8 cellular contexts compared by ENCODE assay signal in genomic region chr6:149749594-149750135, GRCh38. TPM values are rescaled to one million over a fixed set of nuclear protein-coding genes. Genes with fewer than 3 reads are reported as not detected.
DNase-seq lines count a peak whose midpoint lies in the region; ATAC-seq and TF ChIP-seq lines count a peak whose summit lies in the region.

Gene PCMT1 (plus strand): TSS chr6:149749741. CDS start chr6:149749902, 161 bp downstream.

- peak within 1 kb of the TSS; percentile 89 to 97 (median 92) for H3K4me2 ChIP-seq in BLaER1 treated with 17β-estradiol and CSF1 and Interleukin-3, amounts not matched to agents 10 nM and 100 nM

- peaks cover 30 to 61% (median 47%) of the 10 kb centered on the region in 11 experiments; a peak in 20 of 22 replicates for H4K20me1 ChIP-seq in BLaER1 treated with 17β-estradiol and CSF1 and Interleukin-3, amounts not matched to agents 10 nM and 100 nM

- H3K4me3 ChIP-seq in BLaER1 treated with 17β-estradiol and CSF1 and Interleukin-3, amounts not matched to agents 10 nM and 100 nM: peak within 1 kb of the TSS; percentile 75 to 100 (median 94)
- H3K4me3 ChIP-seq in left lung: peak within 1 kb of the TSS; percentile 77 to 99

- ATAC-seq in GM19324 (IDR thresholded peaks at IDR 0.05; ENCODE audit: low FRiP score, unreplicated experiment) (peak; percentile 93), HG03460 (IDR thresholded peaks at IDR 0.05; ENCODE audit: unreplicated experiment) (peak; percentile 81), left lung (peak; percentile 97)

- H3K36me3 ChIP-seq in BLaER1 treated with 17β-estradiol and CSF1 and Interleukin-3, amounts not matched to agents 10 nM and 100 nM: peaks cover 0 to 27% (median 4%) of the 10 kb centered on the region in 11 experiments; a peak in 6 of 22 replicates
- H3K36me3 ChIP-seq in left lung: no peaks in the 10 kb centered on the region

- H3K9me3 ChIP-seq in BLaER1 treated with 17β-estradiol and CSF1 and Interleukin-3, amounts not matched to agents 10 nM and 100 nM (replicated peaks in 1 of 11): no peaks in the 10 kb centered on the region
- H3K9me3 ChIP-seq in left lung: no peaks in the 10 kb centered on the region

- peak within 1 kb of the TSS; percentile 68 to 91 (median 87) for H3K27ac ChIP-seq in BLaER1 treated with 17β-estradiol and CSF1 and Interleukin-3, amounts not matched to agents 10 nM and 100 nM
- peak within 1 kb of the TSS; percentile 89 to 97 for H3K27ac ChIP-seq in left lung

- intact Hi-C loops in left lung (cut with DNase I): no loop called here

- peak in 1 of 2 donors; percentile 8 for TF ChIP-seq CTCF in left lung (IDR thresholded peaks at IDR 0.05)

- H3K4me1 ChIP-seq in BLaER1 treated with 17β-estradiol and CSF1 and Interleukin-3, amounts not matched to agents 10 nM and 100 nM: peaks cover 36 to 73% (median 56%) of the 10 kb centered on the region in 10 experiments
- peaks cover 10 to 70% of the 10 kb centered on the region in 2 donors for H3K4me1 ChIP-seq in left lung

- H3K27me3 ChIP-seq in BLaER1 treated with 17β-estradiol and CSF1 and Interleukin-3, amounts not matched to agents 10 nM and 100 nM: no peaks in the 10 kb centered on the region
- H3K27me3 ChIP-seq in left lung: no peaks in the 10 kb centered on the region

- H3K9ac ChIP-seq in BLaER1 treated with 17β-estradiol and CSF1 and Interleukin-3, amounts not matched to agents 10 nM and 100 nM: peak within 1 kb of the TSS; percentile 87 to 95 (median 91)

- DNase-seq in NCI-H526 treated with DMSO at 0.1 percent for 48 hours (lab: John Stamatoyannopoulos, UW) (peak; percentile 71), dedifferentiated amniotic fluid mesenchymal stem cell (ENCODE audit: extremely low spot score) (peak; percentile 81), left lung (peak; percentile 92 to 99)
- peak; percentile 85 for DNase-seq in activated CD4-positive, alpha-beta T cell treated with anti-CD3 and anti-CD28 coated beads, Interleukin-2, amount 50 U/mL, for 1 hour
- peak; percentile 82 to 91 for DNase-seq in stimulated activated CD4-positive, alpha-beta T cell treated with anti-CD3 and anti-CD28 coated beads, Interleukin-2, amount 100 ng/mL, for 48 hours

RNA-seq across cellular contexts. Expression of gene PCMT1, which starts in this region (rescaled TPM):
- 10 to 100 TPM; 61.8 to 83.2 TPM for total RNA-seq in left lung

Comparison
In these comparisons a context has a peak if more than half of its experiments do, and no peak if none do; other contexts are left out.
1. Peak in every context shown above with its lines: DNase-seq, ATAC-seq, H3K4me3 ChIP-seq and H3K27ac ChIP-seq.